In the genomic region with DNA sequence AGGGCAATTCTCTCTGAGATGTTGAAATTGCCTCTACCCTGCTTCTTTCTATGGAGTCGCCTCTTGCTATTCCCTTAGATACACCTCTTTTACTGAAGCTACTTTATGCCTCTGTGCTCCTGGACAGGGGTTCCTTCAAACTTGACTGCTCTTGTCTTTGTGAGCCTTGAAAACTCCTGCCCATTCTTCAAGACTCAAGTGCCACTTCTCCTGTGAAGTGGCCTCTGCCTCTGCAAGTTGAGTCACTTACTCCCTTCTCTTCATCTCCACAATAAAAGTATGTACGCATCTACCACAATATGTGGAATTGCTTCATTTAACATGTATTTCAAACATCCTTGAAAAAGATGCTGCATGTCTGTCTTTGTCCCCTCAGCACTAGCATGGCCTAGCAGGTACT, we compare ENCODE assay signal across 22 cellular contexts.
"Had no signal": no experiment of that assay in that cellular context is flagged by ENCODE, and none has a peak within 500 bp of the region (broad histone marks: within the 10 kb centered on the region; RNA-seq: fewer than 3 reads in every experiment).

No MANE protein-coding gene starts in this region.

- H3K27me3 ChIP-seq: hepatocyte, ovary, right atrium auricular region, right lobe of liver, stomach, testis, tibial artery, uterus had no signal

- ATAC-seq: left ventricle myocardium superior; mucosa of descending colon; naive thymus-derived CD4-positive, alpha-beta T cell; natural killer cell treated with Interleukin-12 subunit alpha and Interleukin-12 subunit beta and Interleukin-15 and Interleukin-18, amount 100 ng/mL, for 72 hours; right lobe of liver; stimulated activated memory B cell treated with anti-CD40 and anti-IgM and Interleukin-4, amounts not matched to agents 10 μg/mL and 1 μg/mL and 100 μg/mL, for 72 hours; stimulated activated naive CD8-positive, alpha-beta T cell treated with anti-CD3 and anti-CD28 coated beads, Interleukin-15, Interleukin-2, amounts not matched to agents 100 U/mL and 50 U/mL, for 24 hours had no signal

- H3K4me1 ChIP-seq: right atrium auricular region, right lobe of liver, stomach, testis, tibial artery, uterus had no signal

- H3K4me3 ChIP-seq: hepatocyte, mucosa of descending colon, ovary, right atrium auricular region, right lobe of liver, smooth muscle cell, stomach, testis, tibial artery, uterus had no signal

- H3K36me3 ChIP-seq: ovary, right atrium auricular region, right lobe of liver, stomach, tibial artery, uterus had no signal

- DNase-seq: islet precursor cell; left ventricle myocardium superior; midbrain; mucosa of descending colon; naive thymus-derived CD4-positive, alpha-beta T cell; ovary; right lobe of liver; stimulated activated CD4-positive, alpha-beta T cell treated with anti-CD3 and anti-CD28 coated beads, Interleukin-1b, Interleukin-23, amount 100 ng/mL, for 48 hours; stimulated activated CD4-positive, alpha-beta T cell treated with anti-CD3 and anti-CD28 coated beads, Interleukin-2, amount 100 ng/mL, for 48 hours; stimulated activated CD4-positive, alpha-beta T cell treated with anti-CD3 and anti-CD28 coated beads, Interleukin-4, amount 100 ng/mL, for 4 hours; stimulated activated CD8-positive, alpha-beta memory T cell treated with anti-CD3 and anti-CD28 coated beads, Interleukin-4, amount 100 ng/mL, for 48 hours; stimulated activated naive CD8-positive, alpha-beta T cell treated with anti-CD3 and anti-CD28 coated beads, Interleukin-15, Interleukin-2, amounts not matched to agents 100 U/mL and 50 U/mL, for 24 hours; stomach; testis; tibial artery; trophoblast cell; uterus had no signal

- H3K9me3 ChIP-seq: mucosa of descending colon, ovary, right atrium auricular region, right lobe of liver, stomach, testis, tibial artery, uterus had no signal

- H3K27ac ChIP-seq: hepatocyte, ovary, right atrium auricular region, right lobe of liver, stomach, testis, tibial artery, uterus had no signal
